Comparison of ENCODE assay signal across 11 cellular contexts in genomic region chr9:76441551-76442322, GRCh38. TPM values are rescaled to one million over a fixed set of nuclear protein-coding genes. Genes with fewer than 3 reads are reported as not detected.
DNase-seq lines count a peak whose midpoint lies in the region; ATAC-seq and TF ChIP-seq lines count a peak whose summit lies in the region.
"Had no signal": no experiment of that assay in that cellular context is flagged by ENCODE, and none has a peak within 500 bp of the region (broad histone marks: within the 10 kb centered on the region; RNA-seq: fewer than 3 reads in every experiment).

No MANE protein-coding gene starts in this region.

- TF ChIP-seq CTCF in upper lobe of right lung (IDR thresholded peaks at IDR 0.05), result no peak

- H3K4me3 ChIP-seq in upper lobe of right lung (no peak overlapping the region), right cardiac atrium (ENCODE audit: low read length) (no peak overlapping the region)

- peak overlapping the region; percentile 65 for H3K4me3 Mint-ChIP-seq in activated CD8-positive, alpha-beta memory T cell treated with anti-CD3 and anti-CD28 coated beads, Interleukin-2, amount 10 ng/mL, durations not matched to agents 7 days and 5 days
- H3K4me3 Mint-ChIP-seq: B cell had no signal

- peaks cover 8% of the 10 kb centered on the region for H3K36me3 Mint-ChIP-seq in activated CD8-positive, alpha-beta memory T cell treated with anti-CD3 and anti-CD28 coated beads, Interleukin-2, amount 10 ng/mL, durations not matched to agents 7 days and 5 days

- peaks cover 70% of the 10 kb centered on the region for H3K4me1 Mint-ChIP-seq in activated CD8-positive, alpha-beta memory T cell treated with anti-CD3 and anti-CD28 coated beads, Interleukin-2, amount 10 ng/mL, durations not matched to agents 7 days and 5 days

- H3K27me3 ChIP-seq in upper lobe of right lung (no peaks in the 10 kb centered on the region), right cardiac atrium (ENCODE audit: control insufficient read depth, insufficient read depth) (no peaks in the 10 kb centered on the region)

- CTCF ChIA-PET in activated CD8-positive, alpha-beta memory T cell treated with anti-CD3 and anti-CD28 coated beads, Interleukin-2, amount 10 ng/mL, durations not matched to agents 7 days and 5 days (lab: Charles Lee), result interaction anchor here (0.6 to 2.8 kb wide), 13 partner anchors 10 to 220 kb away, joined by 3 to 13 read pairs (median 4); partner anchors contain the start of gene GCNT1

- H3K27ac Mint-ChIP-seq in activated CD8-positive, alpha-beta memory T cell treated with anti-CD3 and anti-CD28 coated beads, Interleukin-2, amount 10 ng/mL, durations not matched to agents 7 days and 5 days, result peak overlapping the region; percentile 84
- H3K27ac Mint-ChIP-seq: B cell had no signal

- peaks cover 2% of the 10 kb centered on the region for H3K9me3 Mint-ChIP-seq in activated CD8-positive, alpha-beta memory T cell treated with anti-CD3 and anti-CD28 coated beads, Interleukin-2, amount 10 ng/mL, durations not matched to agents 7 days and 5 days (ENCODE audit: low read depth)

- H3K4me1 ChIP-seq in upper lobe of right lung (no peaks in the 10 kb centered on the region), right cardiac atrium (ENCODE audit: control insufficient read depth, insufficient read depth, low read length) (no peaks in the 10 kb centered on the region)

- no peaks in the 10 kb centered on the region for H3K36me3 ChIP-seq in upper lobe of right lung

- H3K27me3 Mint-ChIP-seq in activated CD8-positive, alpha-beta memory T cell treated with anti-CD3 and anti-CD28 coated beads, Interleukin-2, amount 10 ng/mL, durations not matched to agents 7 days and 5 days, result no peaks in the 10 kb centered on the region
- H3K27me3 Mint-ChIP-seq: B cell had no signal

- DNase-seq in activated CD8-positive, alpha-beta memory T cell treated with anti-CD3 and anti-CD28 coated beads, Interleukin-2, amount 10 ng/mL, durations not matched to agents 7 days and 5 days, result peak; percentile 74
- DNase-seq in activated CD8-positive, alpha-beta memory T cell treated with anti-CD3 and anti-CD28 coated beads, Interleukin-2, amount 50 U/mL, for 4 hours, result no peak
- peak; percentile 15 for DNase-seq in activated T-helper 9 cell treated with anti-CD3 and anti-CD28 coated beads, Interleukin-2, amount 50 U/mL, for 16 hours (ENCODE audit: low read depth)
- peak; percentile 23 for DNase-seq in stimulated activated CD4-positive, alpha-beta T cell treated with anti-CD3 and anti-CD28 coated beads, Interleukin-4, amount 100 ng/mL, for 1 hour
- DNase-seq in upper lobe of right lung (no peak), right cardiac atrium (no peak), DMS114 treated with DMSO at 0.1 percent for 48 hours (lab: John Stamatoyannopoulos, UW; ENCODE audit: unreplicated experiment) (no peak)

- intact Hi-C loops in upper lobe of right lung (cut with DNase I), result loop anchor here (10.0 kb wide), 1 partner anchor 263 kb away; no protein-coding TSS in a partner anchor
- intact Hi-C loops in right cardiac atrium (cut with DNase I), result loop anchor here in 1 of 4 donors (10.0 kb wide), 1 partner anchor 263 kb away; no protein-coding TSS in a partner anchor

- H3K27ac ChIP-seq in upper lobe of right lung, result no peak overlapping the region
- H3K27ac ChIP-seq in right cardiac atrium (ENCODE audit: low read length), result no peak overlapping the region
- H3K27ac ChIP-seq: VCaP had no signal

- WGBS in right cardiac atrium, result 90% methylated on average over 10 of the region's 10 CpGs

- H3K9me3 ChIP-seq in upper lobe of right lung, result no peaks in the 10 kb centered on the region
- no peaks in the 10 kb centered on the region for H3K9me3 ChIP-seq in right cardiac atrium (ENCODE audit: control insufficient read depth, low read length)

- ATAC-seq in activated CD8-positive, alpha-beta memory T cell treated with anti-CD3 and anti-CD28 coated beads, Interleukin-2, amount 10 ng/mL, durations not matched to agents 7 days and 5 days, result peak; percentile 87
- peak; percentile 55 for ATAC-seq in HG03064 (IDR thresholded peaks at IDR 0.05; ENCODE audit: low read depth, unreplicated experiment)
- no peak for ATAC-seq in upper lobe of right lung
- no peak for ATAC-seq in right cardiac atrium
- ATAC-seq: naive thymus-derived CD4-positive, alpha-beta T cell had no signal

RNA-seq across cellular contexts. Expression of gene GCNT1, which starts 17.2 kb away (rescaled TPM):
- 10 to 100 TPM; 23.0 to 25.0 TPM for total RNA-seq in activated CD8-positive, alpha-beta memory T cell treated with anti-CD3 and anti-CD28 coated beads, Interleukin-2, amount 10 ng/mL, durations not matched to agents 7 days and 5 days
- total RNA-seq in upper lobe of right lung (8.5 TPM), right cardiac atrium (1 to 10 TPM; 2.6 to 5.7 (median 4.0) TPM)
- polyA plus RNA-seq in right cardiac atrium, result 0.91 TPM

RNA-seq across cellular contexts. Expression of gene RFK, which starts 47.5 kb away (rescaled TPM):
- total RNA-seq in activated CD8-positive, alpha-beta memory T cell treated with anti-CD3 and anti-CD28 coated beads, Interleukin-2, amount 10 ng/mL, durations not matched to agents 7 days and 5 days, result 10 to 100 TPM; 17.0 to 19.0 TPM
- total RNA-seq in upper lobe of right lung (19.4 TPM), right cardiac atrium (10 to 100 TPM; 18.1 to 26.9 (median 24.6) TPM)
- 16.5 TPM for polyA plus RNA-seq in right cardiac atrium

Comparison
In these comparisons a context has a peak if more than half of its experiments do, and no peak if none do; other contexts are left out.
1. DNase-seq: peak in activated CD8-positive, alpha-beta memory T cell treated with anti-CD3 and anti-CD28 coated beads, Interleukin-2, amount 10 ng/mL, durations not matched to agents 7 days and 5 days (single experiment), activated T-helper 9 cell treated with anti-CD3 and anti-CD28 coated beads, Interleukin-2, amount 50 U/mL, for 16 hours (single experiment) and stimulated activated CD4-positive, alpha-beta T cell treated with anti-CD3 and anti-CD28 coated beads, Interleukin-4, amount 100 ng/mL, for 1 hour (single experiment); none in activated CD8-positive, alpha-beta memory T cell treated with anti-CD3 and anti-CD28 coated beads, Interleukin-2, amount 50 U/mL, for 4 hours (single experiment), upper lobe of right lung (single experiment), right cardiac atrium (0 of 3) and DMS114 treated with DMSO at 0.1 percent for 48 hours (single experiment).
2. ATAC-seq: peak in activated CD8-positive, alpha-beta memory T cell treated with anti-CD3 and anti-CD28 coated beads, Interleukin-2, amount 10 ng/mL, durations not matched to agents 7 days and 5 days (single experiment) and HG03064 (single experiment); none in upper lobe of right lung (single experiment) and right cardiac atrium (0 of 2).